In the genomic region with DNA sequence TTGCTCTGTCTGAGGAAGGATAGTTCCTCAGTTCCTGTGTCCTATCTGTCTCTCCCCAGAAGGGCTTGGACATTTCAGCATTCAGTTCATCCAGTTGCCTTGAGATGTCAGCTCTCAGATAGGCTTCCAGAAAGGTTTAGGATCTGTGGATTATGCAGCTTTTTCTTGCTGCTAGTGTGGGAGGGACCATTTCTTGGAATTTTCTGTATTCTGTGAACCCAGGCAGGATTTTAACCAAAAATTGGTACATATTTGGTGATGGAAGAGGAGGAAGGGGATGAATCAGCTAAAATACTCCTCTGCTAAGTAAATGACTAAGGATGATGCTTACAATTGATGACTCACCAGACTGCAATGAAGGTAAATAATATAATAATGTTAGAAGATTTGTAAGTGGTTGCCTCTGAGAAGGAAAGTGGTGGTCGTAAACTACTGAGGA, we compare ENCODE assay signal across 12 cellular contexts. TPM values are rescaled to one million over a fixed set of nuclear protein-coding genes. Genes with fewer than 3 reads are reported as not detected.
DNase-seq lines count a peak whose midpoint lies in the region; ATAC-seq and TF ChIP-seq lines count a peak whose summit lies in the region.
"Had no signal": no experiment of that assay in that cellular context is flagged by ENCODE, and none has a peak within 500 bp of the region (broad histone marks: within the 10 kb centered on the region; RNA-seq: fewer than 3 reads in every experiment).

No MANE protein-coding gene starts in this region.

- intact Hi-C loops in vagina (cut with DNase I), result no loop called here
- intact Hi-C loops in right cardiac atrium (cut with DNase I), result no loop called here

- H3K36me3 ChIP-seq in vagina, result no peaks in the 10 kb centered on the region

- DNase-seq in A172 (ENCODE audit: low spot score), result peak; percentile 94
- DNase-seq in H4 (ENCODE audit: low spot score), result peak; percentile 85
- peak; percentile 36 for DNase-seq in T1000 (lab: John Stamatoyannopoulos, UW)
- DNase-seq in foreskin keratinocyte, result peak; percentile 75 to 88
- no peak for DNase-seq in NCI-H187 (lab: John Stamatoyannopoulos, UW)
- no peak for DNase-seq in vagina (ENCODE audit: extremely low spot score in 2 of 2)
- no peak for DNase-seq in right cardiac atrium
- DNase-seq: CD4-positive, CD25-positive, alpha-beta regulatory T cell; cortex of kidney; occipital lobe had no signal

- H3K27me3 ChIP-seq in foreskin keratinocyte, result no peaks in the 10 kb centered on the region
- no peaks in the 10 kb centered on the region for H3K27me3 ChIP-seq in vagina
- no peaks in the 10 kb centered on the region for H3K27me3 ChIP-seq in right cardiac atrium (ENCODE audit: control insufficient read depth, insufficient read depth)

- peaks cover 27% of the 10 kb centered on the region for H3K4me1 ChIP-seq in foreskin keratinocyte
- no peaks in the 10 kb centered on the region for H3K4me1 ChIP-seq in vagina
- H3K4me1 ChIP-seq in right cardiac atrium (ENCODE audit: control insufficient read depth, insufficient read depth, low read length), result no peaks in the 10 kb centered on the region

- no peak for TF ChIP-seq CTCF in foreskin keratinocyte (conservative IDR thresholded peaks at IDR 0.05)
- no peak for TF ChIP-seq CTCF in vagina (IDR thresholded peaks at IDR 0.05)

- 70% methylated on average over 1 of the region's 1 CpG for WGBS in right cardiac atrium

- H3K4me3 ChIP-seq in vagina, result no peak overlapping the region
- H3K4me3 ChIP-seq in right cardiac atrium (ENCODE audit: low read length), result no peak overlapping the region
- H3K4me3 ChIP-seq: GM12878 had no signal

- H3K9me3 ChIP-seq in vagina, result no peaks in the 10 kb centered on the region
- no peaks in the 10 kb centered on the region for H3K9me3 ChIP-seq in right cardiac atrium (ENCODE audit: control insufficient read depth, low read length)

- ATAC-seq in foreskin keratinocyte (peak; percentile 95), HG03571 (IDR thresholded peaks at IDR 0.05; ENCODE audit: unreplicated experiment) (no peak), right cardiac atrium (no peak)
- ATAC-seq: GM12878 had no signal

- H3K27ac ChIP-seq in foreskin keratinocyte (no peak overlapping the region), vagina (no peak overlapping the region), right cardiac atrium (ENCODE audit: low read length) (no peak overlapping the region)

- TF ChIP-seq POLR2A in vagina (IDR thresholded peaks at IDR 0.05), result no peak

RNA-seq across cellular contexts. Expression of a gene that starts 58.6 kb away (rescaled TPM):
- 22.7 and 37.5 TPM in 2 replicates for total RNA-seq in A172 (2014; rRNA removed; shearing (Covaris generic))
- 10.8 and 22.8 TPM in 2 replicates for total RNA-seq in H4 (2014; rRNA removed; shearing (Covaris generic))
- 8.7 and 9.8 TPM in 2 replicates for total RNA-seq in foreskin keratinocyte
- 1.9 and 2.3 TPM in 2 replicates for polyA plus RNA-seq in foreskin keratinocyte
- 9.8 TPM for total RNA-seq in vagina
- 1 to 10 TPM; 3.6 to 6.9 (median 5.1) TPM for total RNA-seq in right cardiac atrium
- 0.86 TPM for polyA plus RNA-seq in right cardiac atrium

Comparison
In these comparisons a context has a peak if more than half of its experiments do, and no peak if none do; other contexts are left out.
1. DNase-seq: peak in A172 (single experiment), H4 (single experiment), T1000 (single experiment) and foreskin keratinocyte (2 of 2); none in NCI-H187 (0 of 2), vagina (0 of 2) and right cardiac atrium (0 of 3).